ENCODE assay signal across 34 cellular contexts in the genomic region with DNA sequence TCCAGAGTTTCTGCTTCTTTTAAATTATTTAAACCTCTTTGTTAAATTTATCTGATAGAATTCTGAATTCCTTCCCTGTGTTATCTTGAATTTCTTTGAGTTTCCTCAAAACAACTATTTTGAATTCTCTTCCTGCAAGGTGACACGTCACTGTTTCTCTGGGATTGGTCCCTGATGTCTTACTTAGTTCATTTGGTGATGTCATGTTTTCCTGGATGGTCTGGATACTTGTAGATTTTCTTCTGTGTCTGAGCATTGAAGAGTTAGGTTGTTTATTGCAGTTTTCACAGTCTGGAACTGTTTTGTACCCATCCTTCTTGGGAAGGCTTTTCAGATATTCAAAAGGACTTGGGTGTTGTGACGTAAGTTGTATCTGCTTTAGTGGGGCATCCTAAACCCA.
"Had no signal": no experiment of that assay in that cellular context is flagged by ENCODE, and none has a peak within 500 bp of the region (broad histone marks: within the 10 kb centered on the region; RNA-seq: fewer than 3 reads in every experiment).

No MANE protein-coding gene starts in this region.

- H3K4me3 ChIP-seq: MG63 had no signal

- DNase-seq: Karpas-422, Kasumi-1, MG63, MM.1S, MV-4-11, NCI-H1048, NCI-H1092, NCI-H1092 treated with DMSO at 0.1 percent for 48 hours, NCI-H1105, NCI-H1105 treated with DMSO at 0.1 percent for 48 hours, NCI-H1417, NCI-H1417 treated with DMSO at 0.1 percent for 48 hours, NCI-H1436, NCI-H1436 treated with DMSO at 0.1 percent for 48 hours, NCI-H146, NCI-H1694, NCI-H1694 treated with DMSO at 0.1 percent for 48 hours, NCI-H187, NCI-H187 treated with DMSO at 0.1 percent for 48 hours, NCI-H1930, NCI-H2029, NCI-H2029 treated with DMSO at 0.1 percent for 48 hours, NCI-H2081, NCI-H2081 treated with DMSO at 0.1 percent for 48 hours, NCI-H2107, NCI-H2171, NCI-H2171 treated with DMSO at 0.1 percent for 48 hours, NCI-H2227 treated with DMSO at 0.1 percent for 48 hours, NCI-H226, NCI-H345, NCI-H446, NCI-H446 treated with DMSO at 0.1 percent for 48 hours, NCI-H510A, NCI-H510A treated with DMSO at 0.1 percent for 48 hours had no signal

- H3K9me3 ChIP-seq: MG63 had no signal

- H3K36me3 ChIP-seq: MG63 had no signal
